In the genomic region with DNA sequence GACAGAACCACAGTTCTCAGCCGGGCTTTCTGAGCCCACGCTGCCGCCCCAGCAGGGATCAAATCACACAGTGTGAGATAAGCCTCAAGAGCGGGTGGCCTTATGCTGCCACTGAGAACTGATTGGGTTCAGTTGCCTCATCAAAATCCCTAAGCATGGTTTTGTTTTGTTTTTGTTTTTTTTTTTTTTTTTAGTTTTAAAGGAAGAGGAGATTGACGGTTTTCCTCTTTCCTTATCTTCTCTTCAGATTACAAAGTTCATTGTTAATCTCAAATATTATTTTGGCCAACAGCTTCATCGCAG, we compare ENCODE assay signal across 8 cellular contexts. TPM values are rescaled to one million over a fixed set of nuclear protein-coding genes. Genes with fewer than 3 reads are reported as not detected.
DNase-seq lines count a peak whose midpoint lies in the region; ATAC-seq and TF ChIP-seq lines count a peak whose summit lies in the region.

No MANE protein-coding gene starts in this region.

- no peak for TF ChIP-seq POLR2A in HCT116 (IDR thresholded peaks at IDR 0.05; ENCODE audit: borderline replicate concordance, extremely low read depth, insufficient read depth, insufficient read length)

- H3K4me2 ChIP-seq in HCT116 (ENCODE audit: low read length), result peak overlapping the region; percentile 75

- POLR2A ChIA-PET in HCT116 (lab: Charles Lee), result interaction anchor here (1.0 to 1.2 kb wide), 4 partner anchors 9 to 62 kb away, joined by 3 to 4 read pairs (median 4); no protein-coding TSS in a partner anchor

- DNase-seq in GM12865 (ENCODE audit: low read depth), result no peak
- no peak for DNase-seq in HCT116 (ENCODE audit: low read depth, low spot score)
- no peak for DNase-seq in RWPE2 (ENCODE audit: low spot score)
- DNase-seq in fibroblast of villous mesenchyme (ENCODE audit: low read depth), result no peak
- peak; percentile 11 for DNase-seq in retinal pigment epithelial cell (ENCODE audit: low read depth)
- no peak for DNase-seq in activated CD4-positive, CD25-positive, alpha-beta regulatory T cell treated with anti-CD3 and anti-CD28 coated beads, Interleukin-2, amount 50 U/mL, for 72 hours
- DNase-seq in HCEC 1CT, result no peak
- no peak for DNase-seq in Ammon's horn (ENCODE audit: low spot score)

- H3K79me2 ChIP-seq in HCT116 (ENCODE audit: insufficient read depth, low read length), result peaks cover 24% of the 10 kb centered on the region

- peak overlapping the region; percentile 65 for H2AFZ ChIP-seq in HCT116 (ENCODE audit: low read depth, low read length, poor library complexity, severe bottlenecking)

- RAD21 ChIA-PET in HCT116 (lab: Charles Lee; ENCODE audit: low non-redundant PET in 1 of 2, low total read pairs in 2 of 2, uncharacterized antibody in 2 of 2, unreplicated experiment in 2 of 2), result no interaction called here

- CTCF ChIA-PET in HCT116 (lab: Charles Lee), result no interaction called here

- no peaks in the 10 kb centered on the region for H3K9me2 ChIP-seq in HCT116 (ENCODE audit: insufficient read depth)

- intact Hi-C loops in HCT116 (cut with micrococcal nuclease), result no loop called here

- H3K4me1 ChIP-seq in HCT116 (ENCODE audit: control insufficient read depth in 1 of 2, insufficient read depth in 2 of 2, low read length in 2 of 2) (peaks cover 3 to 11% of the 10 kb centered on the region in 2 experiments; a peak in 2 of 4 replicates), RWPE2 (ENCODE audit: insufficient read depth, poor library complexity, severe bottlenecking) (peaks cover 25% of the 10 kb centered on the region)

- H3K4me3 ChIP-seq in GM12865 (ENCODE audit: low read depth, low read length), result peak overlapping the region; percentile 81
- peak overlapping the region; percentile 79 to 93 for H3K4me3 ChIP-seq in HCT116 (replicated peaks in 1 of 2; ENCODE audit: low read depth in 1 of 2, low read length in 2 of 2)
- H3K4me3 ChIP-seq in RWPE2 (ENCODE audit: severe bottlenecking), result peak overlapping the region; percentile 88
- H3K4me3 ChIP-seq in fibroblast of villous mesenchyme (ENCODE audit: low read depth, low read length), result peak overlapping the region; percentile 95
- peak overlapping the region; percentile 95 for H3K4me3 ChIP-seq in retinal pigment epithelial cell (ENCODE audit: low read length)

- H3K9me3 ChIP-seq in HCT116 (ENCODE audit: control insufficient read depth in 1 of 2, insufficient read depth in 1 of 2, low read depth in 1 of 2, low read length in 2 of 2) (no peaks in the 10 kb centered on the region), RWPE2 (ENCODE audit: severe bottlenecking) (no peaks in the 10 kb centered on the region)

- H3K9ac ChIP-seq in HCT116 (ENCODE audit: low read length), result peak overlapping the region; percentile 95

- H3K27me3 ChIP-seq in HCT116 (ENCODE audit: insufficient read depth, low read length) (no peaks in the 10 kb centered on the region), RWPE2 (ENCODE audit: insufficient read depth, poor library complexity, severe bottlenecking) (no peaks in the 10 kb centered on the region)

- BruUV-seq in HCT116 (replicated peaks; lab: Mats Ljungman, UMichigan), result no TSS peak

- peak overlapping the region; percentile 77 for H3K27ac ChIP-seq in HCT116 (ENCODE audit: low read depth, low read length)
- H3K27ac ChIP-seq in RWPE2 (ENCODE audit: poor library complexity, severe bottlenecking), result peak overlapping the region; percentile 73

- H3K36me3 ChIP-seq in HCT116 (ENCODE audit: control insufficient read depth in 1 of 2, insufficient read depth in 2 of 2, low read length in 2 of 2) (peaks cover 5 to 17% of the 10 kb centered on the region in 2 experiments; a peak in 2 of 4 replicates), RWPE2 (ENCODE audit: low read depth) (peaks cover 26% of the 10 kb centered on the region)

- ATAC-seq in HCT116 (peak; percentile 28), RWPE2 (ENCODE audit: low read depth) (no peak; the same call in 2 of the 3 replicates)

- no peaks in the 10 kb centered on the region for H4K20me1 ChIP-seq in HCT116 (ENCODE audit: insufficient read depth)

- TF ChIP-seq RAD21 in HCT116 (IDR thresholded peaks at IDR 0.05; ENCODE audit: low read depth), result no peak

- TF ChIP-seq CTCF in GM12865 (IDR thresholded peaks at IDR 0.05; ENCODE audit: insufficient read depth, low read depth, low read length, missing control alignments), result no peak
- TF ChIP-seq CTCF in HCT116 (IDR thresholded peaks at IDR 0.05 in 2 of 3, conservative IDR thresholded peaks at IDR 0.05 in 1 of 3; ENCODE audit: borderline replicate concordance in 1 of 3, insufficient read depth in 1 of 3, low read depth in 2 of 3, low read length in 2 of 3), result no peak
- TF ChIP-seq CTCF in RWPE2 (IDR thresholded peaks at IDR 0.05; ENCODE audit: poor library complexity, severe bottlenecking), result no peak
- no peak for TF ChIP-seq CTCF in fibroblast of villous mesenchyme (IDR thresholded peaks at IDR 0.05; ENCODE audit: insufficient read depth, low read depth, low read length)
- TF ChIP-seq CTCF in retinal pigment epithelial cell (conservative IDR thresholded peaks at IDR 0.05; ENCODE audit: low read depth, low read length), result no peak

TF ChIP-seq in HCT116, 20 proteins besides CTCF, POLR2A, EP300 and RAD21:
- no peak for TF ChIP-seq SRF (IDR thresholded peaks at IDR 0.05; ENCODE audit: low read depth)
- TF ChIP-seq JUND (IDR thresholded peaks at IDR 0.05), result no peak
- TF ChIP-seq POLR2AphosphoS5 (IDR thresholded peaks at IDR 0.05; ENCODE audit: low read depth, low read length), result no peak
- no peak for TF ChIP-seq EGR1 (IDR thresholded peaks at IDR 0.05; ENCODE audit: low read depth)
- TF ChIP-seq ELF1 (IDR thresholded peaks at IDR 0.05; ENCODE audit: borderline replicate concordance, low read depth), result no peak
- TF ChIP-seq, protein P1, sequence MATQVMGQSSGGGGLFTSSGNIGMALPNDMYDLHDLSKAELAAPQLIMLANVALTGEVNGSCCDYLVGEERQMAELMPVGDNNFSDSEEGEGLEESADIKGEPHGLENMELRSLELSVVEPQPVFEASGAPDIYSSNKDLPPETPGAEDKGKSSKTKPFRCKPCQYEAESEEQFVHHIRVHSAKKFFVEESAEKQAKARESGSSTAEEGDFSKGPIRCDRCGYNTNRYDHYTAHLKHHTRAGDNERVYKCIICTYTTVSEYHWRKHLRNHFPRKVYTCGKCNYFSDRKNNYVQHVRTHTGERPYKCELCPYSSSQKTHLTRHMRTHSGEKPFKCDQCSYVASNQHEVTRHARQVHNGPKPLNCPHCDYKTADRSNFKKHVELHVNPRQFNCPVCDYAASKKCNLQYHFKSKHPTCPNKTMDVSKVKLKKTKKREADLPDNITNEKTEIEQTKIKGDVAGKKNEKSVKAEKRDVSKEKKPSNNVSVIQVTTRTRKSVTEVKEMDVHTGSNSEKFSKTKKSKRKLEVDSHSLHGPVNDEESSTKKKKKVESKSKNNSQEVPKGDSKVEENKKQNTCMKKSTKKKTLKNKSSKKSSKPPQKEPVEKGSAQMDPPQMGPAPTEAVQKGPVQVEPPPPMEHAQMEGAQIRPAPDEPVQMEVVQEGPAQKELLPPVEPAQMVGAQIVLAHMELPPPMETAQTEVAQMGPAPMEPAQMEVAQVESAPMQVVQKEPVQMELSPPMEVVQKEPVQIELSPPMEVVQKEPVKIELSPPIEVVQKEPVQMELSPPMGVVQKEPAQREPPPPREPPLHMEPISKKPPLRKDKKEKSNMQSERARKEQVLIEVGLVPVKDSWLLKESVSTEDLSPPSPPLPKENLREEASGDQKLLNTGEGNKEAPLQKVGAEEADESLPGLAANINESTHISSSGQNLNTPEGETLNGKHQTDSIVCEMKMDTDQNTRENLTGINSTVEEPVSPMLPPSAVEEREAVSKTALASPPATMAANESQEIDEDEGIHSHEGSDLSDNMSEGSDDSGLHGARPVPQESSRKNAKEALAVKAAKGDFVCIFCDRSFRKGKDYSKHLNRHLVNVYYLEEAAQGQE (IDR thresholded peaks at IDR 0.05; ENCODE audit: low read depth), result no peak
- no peak for TF ChIP-seq SP1 (IDR thresholded peaks at IDR 0.05; ENCODE audit: low read depth)
- TF ChIP-seq EZH2phosphoT487 (IDR thresholded peaks at IDR 0.05; ENCODE audit: borderline replicate concordance), result no peak
- TF ChIP-seq EZH2 (IDR thresholded peaks at IDR 0.05), result no peak
- TF ChIP-seq ZFX (IDR thresholded peaks at IDR 0.05), result no peak
- TF ChIP-seq CBX3 (IDR thresholded peaks at IDR 0.05; ENCODE audit: low read depth), result no peak

RNA-seq across cellular contexts. Expression of a gene that starts 0.6 kb away (rescaled TPM):
- total RNA-seq in HCT116 (2021; ENCODE audit: unreplicated experiment) (34.1 TPM), fibroblast of villous mesenchyme (20.3 and 22.0 TPM in 2 replicates)
- polyA plus RNA-seq in HCT116 (2012), result 21.0 and 21.2 TPM in 2 replicates
